Comparison of ENCODE assay signal across 10 cellular contexts in the genomic region with DNA sequence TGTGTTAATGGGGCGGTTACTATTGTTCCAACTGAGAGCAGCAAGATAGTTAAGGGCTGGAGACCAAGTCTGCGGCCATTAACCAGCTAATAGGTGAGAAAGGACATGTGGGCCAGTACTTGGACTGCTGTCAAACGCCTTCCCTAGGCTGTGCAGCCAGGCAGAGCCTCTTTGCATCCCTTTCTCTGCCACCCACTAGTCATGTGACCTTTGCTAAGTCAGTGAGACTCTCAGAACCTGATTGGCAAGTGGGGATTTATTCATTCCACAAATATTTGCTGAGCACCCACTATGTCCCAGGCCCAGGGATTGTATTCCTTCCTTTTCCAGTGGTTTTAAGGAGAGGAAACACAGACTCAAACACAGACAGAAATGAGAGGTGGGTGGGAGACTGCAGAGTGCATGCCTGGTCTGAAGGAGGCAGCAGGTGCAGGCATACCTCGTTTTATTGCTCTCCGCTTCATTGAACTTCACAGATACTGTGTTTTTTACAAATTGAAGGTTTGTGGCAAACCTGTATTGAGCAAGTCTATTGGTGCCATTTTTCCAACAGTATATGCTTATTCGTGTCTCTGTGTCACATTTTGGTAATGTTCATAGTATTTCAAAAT.
DNase-seq lines count a peak whose midpoint lies in the region; ATAC-seq, FAIRE-seq and TF ChIP-seq lines count a peak whose summit lies in the region.
"Had no signal": no experiment of that assay in that cellular context is flagged by ENCODE, and none has a peak within 500 bp of the region (broad histone marks: within the 10 kb centered on the region; RNA-seq: fewer than 3 reads in every experiment).

No MANE protein-coding gene starts in this region.

- no peaks in the 10 kb centered on the region for H3K9me2 ChIP-seq in OCI-LY7 (ENCODE audit: insufficient read depth, low read length)

- peaks cover 5% of the 10 kb centered on the region for H3K4me1 Mint-ChIP-seq in osteocyte (ENCODE audit: unreplicated experiment)

- ATAC-seq in HG03432 (IDR thresholded peaks at IDR 0.05; ENCODE audit: unreplicated experiment): no peak

- no peak overlapping the region; the same call in 1 of the 2 replicates for H2AFZ ChIP-seq in OCI-LY7 (ENCODE audit: low read length)

- H3K4me3 ChIP-seq in OCI-LY7 (ENCODE audit: low read depth, low read length, poor library complexity, severe bottlenecking): no peak overlapping the region
- H3K4me3 ChIP-seq: ovary had no signal

- no peaks in the 10 kb centered on the region for H3K79me2 ChIP-seq in OCI-LY7 (ENCODE audit: insufficient read depth, low read depth, low read length)

- H3K4me2 ChIP-seq in OCI-LY7 (ENCODE audit: low read length): peak overlapping the region; percentile 21

- no peak overlapping the region for H3K27ac ChIP-seq in OCI-LY7 (ENCODE audit: low read depth, low read length, poor library complexity, severe bottlenecking)
- H3K27ac ChIP-seq: ovary had no signal

- no peaks in the 10 kb centered on the region for H4K20me1 ChIP-seq in OCI-LY7 (ENCODE audit: insufficient read depth, low read length)

- POLR2A ChIA-PET in OCI-LY7 (lab: Charles Lee): interaction anchor here (0.5 to 1.0 kb wide), 2 partner anchors 12 to 17 kb away, joined by 3 to 4 read pairs; no protein-coding TSS in a partner anchor

- TF ChIP-seq CTCF in OCI-LY7 (conservative IDR thresholded peaks at IDR 0.05; ENCODE audit: low read length) (0 out of 2 replicates have a peak, but pooled peaks have one; percentile 26), osteocyte (IDR thresholded peaks at IDR 0.05) (no peak)

- peaks cover 18% of the 10 kb centered on the region for H3K27me3 Mint-ChIP-seq in osteocyte (ENCODE audit: unreplicated experiment)

- TF ChIP-seq POLR2A in H54 (IDR thresholded peaks at IDR 0.05; ENCODE audit: low read depth, low read length): no peak

- CTCF ChIA-PET in OCI-LY7 (lab: Charles Lee; ENCODE audit: unreplicated experiment): no interaction called here

- H3K27ac Mint-ChIP-seq in osteocyte (ENCODE audit: unreplicated experiment): no peak overlapping the region

- H3K4me1 ChIP-seq in OCI-LY7 (ENCODE audit: insufficient read depth, low read length, poor library complexity, severe bottlenecking): peaks cover 8% of the 10 kb centered on the region

- no peaks in the 10 kb centered on the region for H3K9me3 ChIP-seq in OCI-LY7 (ENCODE audit: low read length)
- H3K9me3 ChIP-seq: ovary had no signal

- no peaks in the 10 kb centered on the region for H3K36me3 Mint-ChIP-seq in osteocyte (ENCODE audit: unreplicated experiment)

- H3K36me3 ChIP-seq in OCI-LY7 (ENCODE audit: insufficient read depth, low read length): no peaks in the 10 kb centered on the region
- H3K36me3 ChIP-seq: ovary had no signal

- H3K4me3 Mint-ChIP-seq in osteocyte (ENCODE audit: unreplicated experiment): no peak overlapping the region

- peaks cover 6% of the 10 kb centered on the region for H3K9me3 Mint-ChIP-seq in osteocyte (ENCODE audit: unreplicated experiment)

- FAIRE-seq in H54 (lab: Jason Lieb, UNC): no peak

- intact Hi-C loops in OCI-LY7 (cut with micrococcal nuclease; ENCODE audit: unreplicated experiment): no loop called here

- BruUV-seq in OCI-LY7 (replicated peaks; lab: Mats Ljungman, UMichigan): no TSS peak

- DNase-seq in DMS79 (lab: John Stamatoyannopoulos, UW) (peak; percentile 92), H54 (ENCODE audit: insufficient read length, low spot score) (peak; percentile 44), OCI-LY7 (ENCODE audit: low spot score) (peak; percentile 33), islet precursor cell (peak; percentile 72), osteocyte (ENCODE audit: extremely low spot score, unreplicated experiment) (no peak), LoVo (ENCODE audit: low spot score) (no peak)
- DNase-seq in activated CD8-positive, alpha-beta memory T cell treated with anti-CD3 and anti-CD28 coated beads, Interleukin-2, amount 50 U/mL, for 48 hours: no peak
- DNase-seq: ovary, SHP77 treated with DMSO at 0.1 percent for 48 hours had no signal

Comparison
In these comparisons a context has a peak if more than half of its experiments do, and no peak if none do; other contexts are left out.
1. DNase-seq: peak in DMS79 (single experiment), H54 (single experiment), OCI-LY7 (single experiment) and islet precursor cell (single experiment); none in osteocyte (single experiment), LoVo (single experiment) and activated CD8-positive, alpha-beta memory T cell treated with anti-CD3 and anti-CD28 coated beads, Interleukin-2, amount 50 U/mL, for 48 hours (single experiment).